ENCODE assay signal across 15 cellular contexts in genomic region chr19:33427801-33428626, GRCh38.
"Had no signal": no experiment of that assay in that cellular context is flagged by ENCODE, and none has a peak within 500 bp of the region (broad histone marks: within the 10 kb centered on the region; RNA-seq: fewer than 3 reads in every experiment).

No MANE protein-coding gene starts in this region.

- H3K4me3 Mint-ChIP-seq: activated naive CD8-positive, alpha-beta T cell treated with anti-CD3 and anti-CD28 coated beads for 36 hours; neural crest cell had no signal

- H3K27me3 Mint-ChIP-seq: activated naive CD8-positive, alpha-beta T cell treated with anti-CD3 and anti-CD28 coated beads for 36 hours had no signal

- H3K36me3 ChIP-seq: breast epithelium, esophagus squamous epithelium, transverse colon had no signal

- H3K9me3 ChIP-seq: breast epithelium, esophagus squamous epithelium, SK-N-SH, transverse colon had no signal

- H3K9me3 Mint-ChIP-seq: activated naive CD8-positive, alpha-beta T cell treated with anti-CD3 and anti-CD28 coated beads for 36 hours; neural crest cell had no signal

- H3K27ac Mint-ChIP-seq: activated naive CD8-positive, alpha-beta T cell treated with anti-CD3 and anti-CD28 coated beads for 36 hours had no signal

- H3K4me1 ChIP-seq: breast epithelium, parathyroid adenoma, transverse colon had no signal

- H3K27me3 ChIP-seq: breast epithelium, dorsolateral prefrontal cortex, esophagus squamous epithelium, transverse colon had no signal

- H3K4me3 ChIP-seq: breast epithelium, dorsolateral prefrontal cortex, esophagus squamous epithelium, transverse colon had no signal

- DNase-seq: activated CD4-positive, alpha-beta T cell treated with anti-CD3 and anti-CD28 coated beads, Interleukin-2, amount 50 U/mL, for 1 hour; activated CD4-positive, CD25-positive, alpha-beta regulatory T cell; activated naive CD8-positive, alpha-beta T cell treated with anti-CD3 and anti-CD28 coated beads for 36 hours; anterior cingulate cortex; esophagus squamous epithelium; foreskin fibroblast; SK-N-SH; stimulated activated CD4-positive, alpha-beta T cell treated with anti-CD3 and anti-CD28 coated beads, Interleukin-12 subunit alpha, Interleukin-12 subunit beta, amount 100 ng/mL, for 4 hours; stimulated activated naive CD4-positive, alpha-beta T cell; T-helper 1 cell; transverse colon had no signal

- H3K27ac ChIP-seq: breast epithelium, dorsolateral prefrontal cortex, esophagus squamous epithelium, parathyroid adenoma, transverse colon had no signal
